ENCODE assay signal across 17 cellular contexts in the genomic region with DNA sequence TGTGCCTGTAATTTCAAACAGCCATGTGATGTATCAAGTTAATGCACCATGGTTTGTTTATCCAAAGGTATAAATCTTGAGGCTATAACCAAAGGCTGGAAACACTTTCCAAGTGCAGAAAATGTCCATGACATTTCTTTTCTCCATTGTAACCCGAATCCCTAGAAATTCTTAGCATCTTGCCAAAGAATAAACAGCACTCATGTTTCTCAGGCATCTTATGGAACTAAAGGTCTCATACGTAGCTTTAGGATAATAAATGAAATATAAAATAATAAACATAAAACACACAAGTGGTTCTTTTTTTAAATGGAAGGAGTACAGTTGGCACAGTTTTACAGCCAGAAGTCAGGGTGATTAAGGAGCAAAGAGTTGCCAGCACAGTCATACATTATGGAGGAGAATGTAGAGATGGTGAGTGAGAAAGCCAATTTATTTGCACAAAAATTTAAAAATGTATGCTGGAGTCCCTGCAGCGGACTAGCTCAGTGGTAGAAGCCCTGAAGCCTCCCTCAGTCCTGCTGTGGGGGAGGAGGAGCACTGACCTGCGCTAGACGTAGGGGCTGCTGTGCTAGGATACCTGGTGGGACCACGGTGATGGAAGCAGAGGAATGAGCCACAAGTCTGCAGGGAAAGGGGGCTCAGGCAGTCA.
"Had no signal": no experiment of that assay in that cellular context is flagged by ENCODE, and none has a peak within 500 bp of the region (broad histone marks: within the 10 kb centered on the region; RNA-seq: fewer than 3 reads in every experiment).

No MANE protein-coding gene starts in this region.

- H3K4me1 Mint-ChIP-seq: naive B cell; stimulated activated naive B cell treated with anti-CD40 and anti-IgM and Interleukin-4, amounts not matched to agents 10 μg/mL and 1 μg/mL and 100 μg/mL, for 72 hours had no signal

- H3K9me3 Mint-ChIP-seq: activated T-helper 1 cell treated with anti-CD3 and anti-CD28 coated beads, Interleukin-12 subunit alpha, Interleukin-12 subunit beta, Interleukin-2, Interleukin-4 antibody, amounts not matched to agents 30 ng/mL and 10 ng/mL and 1 ng/mL, durations not matched to agents 14 hours and 24 hours and 36 hours; stimulated activated naive B cell treated with anti-CD40 and anti-IgM and Interleukin-4, amounts not matched to agents 10 μg/mL and 1 μg/mL and 100 μg/mL, for 72 hours had no signal

- H3K27me3 Mint-ChIP-seq: activated naive CD8-positive, alpha-beta T cell; stimulated activated naive B cell treated with anti-CD40 and anti-IgM and Interleukin-4, amounts not matched to agents 10 μg/mL and 1 μg/mL and 100 μg/mL, for 72 hours had no signal

- H3K36me3 Mint-ChIP-seq: naive B cell had no signal

- ATAC-seq: heart right ventricle; mucosa of descending colon; stimulated activated naive B cell treated with anti-CD40 and anti-IgM and Interleukin-4, amounts not matched to agents 10 μg/mL and 1 μg/mL and 100 μg/mL, for 72 hours had no signal

- H3K4me1 ChIP-seq: parathyroid adenoma, thyroid gland had no signal

- H3K36me3 ChIP-seq: heart right ventricle, neutrophil, sigmoid colon, thyroid gland, WERI-Rb-1 had no signal

- H3K4me3 Mint-ChIP-seq: activated naive CD8-positive, alpha-beta T cell; activated T-helper 1 cell treated with anti-CD3 and anti-CD28 coated beads, Interleukin-12 subunit alpha, Interleukin-12 subunit beta, Interleukin-2, Interleukin-4 antibody, amounts not matched to agents 30 ng/mL and 10 ng/mL and 1 ng/mL, durations not matched to agents 14 hours and 24 hours and 36 hours; naive B cell; stimulated activated naive B cell treated with anti-CD40 and anti-IgM and Interleukin-4, amounts not matched to agents 10 μg/mL and 1 μg/mL and 100 μg/mL, for 72 hours had no signal

- H3K27ac ChIP-seq: heart right ventricle, neutrophil, parathyroid adenoma, sigmoid colon, thyroid gland, WERI-Rb-1 had no signal

- DNase-seq: activated CD4-positive, alpha-beta T cell treated with anti-CD3 and anti-CD28 coated beads for 1 hour; activated CD4-positive, alpha-beta T cell treated with anti-CD3 and anti-CD28 coated beads, Interleukin-2, amount 50 U/mL, for 4 hours; amniotic stem cell; erythroblast; heart right ventricle; mesenchymal stem cell; mucosa of descending colon; naive B cell; sigmoid colon; stimulated activated CD4-positive, alpha-beta T cell treated with anti-CD3 and anti-CD28 coated beads, Interleukin-4, amount 100 ng/mL, for 24 hours; stimulated activated naive B cell treated with anti-CD40 and anti-IgM and Interleukin-4, amounts not matched to agents 10 μg/mL and 1 μg/mL and 100 μg/mL, for 72 hours; thyroid gland; WERI-Rb-1 had no signal

- H3K9me3 ChIP-seq: mucosa of descending colon, neutrophil, sigmoid colon, thyroid gland had no signal

- H3K27me3 ChIP-seq: heart right ventricle, neutrophil, sigmoid colon, thyroid gland had no signal

- H3K4me3 ChIP-seq: heart right ventricle, mucosa of descending colon, sigmoid colon, thyroid gland had no signal

- H3K27ac Mint-ChIP-seq: activated naive CD8-positive, alpha-beta T cell; activated T-helper 1 cell treated with anti-CD3 and anti-CD28 coated beads, Interleukin-12 subunit alpha, Interleukin-12 subunit beta, Interleukin-2, Interleukin-4 antibody, amounts not matched to agents 30 ng/mL and 10 ng/mL and 1 ng/mL, durations not matched to agents 14 hours and 24 hours and 36 hours; naive B cell; stimulated activated naive B cell treated with anti-CD40 and anti-IgM and Interleukin-4, amounts not matched to agents 10 μg/mL and 1 μg/mL and 100 μg/mL, for 72 hours had no signal
